ENCODE assay signal across 11 cellular contexts in the genomic region with DNA sequence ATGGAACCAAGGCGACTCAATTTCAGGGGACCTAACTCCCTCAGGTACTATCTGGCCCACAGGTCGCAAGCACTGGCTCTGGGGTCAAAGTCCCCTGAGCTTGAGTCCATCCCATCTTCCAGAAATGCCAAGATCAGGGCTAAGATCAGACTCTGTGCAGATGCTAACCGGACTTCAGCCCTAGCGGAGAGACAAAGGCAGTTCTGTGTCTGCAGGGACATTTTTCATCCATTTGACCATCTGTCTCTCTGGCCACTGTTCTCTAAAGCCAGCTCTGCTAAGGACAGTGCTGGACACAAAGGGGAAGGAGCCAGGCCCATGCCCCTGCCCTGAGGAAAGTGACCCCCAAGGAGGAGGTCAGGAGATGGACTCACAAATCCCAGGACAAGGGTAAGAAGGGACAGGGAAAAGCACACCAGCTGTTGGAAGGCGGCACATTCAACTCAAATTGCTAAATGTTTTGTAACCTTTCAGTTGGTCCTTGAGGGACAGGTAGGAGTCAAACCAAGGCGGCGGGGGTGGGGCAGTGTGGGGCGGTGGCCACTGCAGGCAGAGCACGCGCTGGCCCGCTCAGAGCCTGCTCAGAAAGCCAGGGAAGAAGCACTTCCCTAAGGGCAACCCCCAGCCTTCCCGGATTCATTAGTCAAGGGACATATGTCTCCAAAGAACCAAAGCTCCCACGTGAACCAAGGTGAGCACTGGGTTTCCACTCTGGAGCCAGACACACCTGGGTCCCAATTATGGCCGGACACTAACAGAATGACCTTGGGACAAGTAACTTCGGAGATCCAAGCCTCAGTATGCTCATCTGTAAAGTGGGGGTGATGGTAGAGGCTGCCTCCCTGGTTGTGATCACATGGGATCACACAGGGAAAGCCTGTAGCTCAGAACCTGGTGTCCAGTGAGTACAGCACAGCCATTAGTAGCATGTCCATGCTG. TPM values are rescaled to one million over a fixed set of nuclear protein-coding genes. Genes with fewer than 3 reads are reported as not detected.
DNase-seq lines count a peak whose midpoint lies in the region; ATAC-seq lines count a peak whose summit lies in the region.
"Had no signal": no experiment of that assay in that cellular context is flagged by ENCODE, and none has a peak within 500 bp of the region (broad histone marks: within the 10 kb centered on the region; RNA-seq: fewer than 3 reads in every experiment).

No MANE protein-coding gene starts in this region.

- CTCF ChIA-PET in activated CD4-positive, alpha-beta memory T cell treated with anti-CD3 and anti-CD28 coated beads for 36 hours (lab: Charles Lee), result no interaction called here
- CTCF ChIA-PET in activated CD4-positive, alpha-beta memory T cell treated with anti-CD3 and anti-CD28 coated beads, Interleukin-2, amount 10 ng/mL, durations not matched to agents 7 days and 5 days (lab: Charles Lee), result no interaction called here

- no peak for ATAC-seq in stimulated activated naive CD8-positive, alpha-beta T cell treated with anti-CD3 and anti-CD28 coated beads, Interleukin-15, amount 100 ng/mL, for 72 hours
- ATAC-seq in GM21515 (IDR thresholded peaks at IDR 0.05; ENCODE audit: unreplicated experiment), result no peak
- no peak for ATAC-seq in HG03442 (IDR thresholded peaks at IDR 0.05; ENCODE audit: unreplicated experiment)

- peaks cover 84% of the 10 kb centered on the region for H3K4me1 Mint-ChIP-seq in activated CD4-positive, alpha-beta memory T cell treated with anti-CD3 and anti-CD28 coated beads for 36 hours (ENCODE audit: low read depth)
- peaks cover 68% of the 10 kb centered on the region for H3K4me1 Mint-ChIP-seq in activated CD4-positive, alpha-beta memory T cell treated with anti-CD3 and anti-CD28 coated beads, Interleukin-2, amount 10 ng/mL, durations not matched to agents 7 days and 5 days
- H3K4me1 Mint-ChIP-seq in activated naive CD8-positive, alpha-beta T cell treated with anti-CD3 and anti-CD28 coated beads for 36 hours, result peaks cover 69% of the 10 kb centered on the region
- H3K4me1 Mint-ChIP-seq in stimulated activated naive CD8-positive, alpha-beta T cell treated with anti-CD3 and anti-CD28 coated beads, Interleukin-15, amount 100 ng/mL, for 72 hours, result peaks cover 91% of the 10 kb centered on the region

- no peak overlapping the region for H3K4me3 Mint-ChIP-seq in activated CD4-positive, alpha-beta memory T cell treated with anti-CD3 and anti-CD28 coated beads for 36 hours
- no peak overlapping the region for H3K4me3 Mint-ChIP-seq in activated CD4-positive, alpha-beta memory T cell treated with anti-CD3 and anti-CD28 coated beads, Interleukin-2, amount 10 ng/mL, durations not matched to agents 7 days and 5 days
- no peak overlapping the region for H3K4me3 Mint-ChIP-seq in activated naive CD8-positive, alpha-beta T cell treated with anti-CD3 and anti-CD28 coated beads for 36 hours
- H3K4me3 Mint-ChIP-seq in stimulated activated naive CD8-positive, alpha-beta T cell treated with anti-CD3 and anti-CD28 coated beads, Interleukin-15, amount 100 ng/mL, for 72 hours, result no peak overlapping the region

- no peaks in the 10 kb centered on the region for H3K9me3 Mint-ChIP-seq in activated CD4-positive, alpha-beta memory T cell treated with anti-CD3 and anti-CD28 coated beads for 36 hours
- H3K9me3 Mint-ChIP-seq in activated CD4-positive, alpha-beta memory T cell treated with anti-CD3 and anti-CD28 coated beads, Interleukin-2, amount 10 ng/mL, durations not matched to agents 7 days and 5 days, result no peaks in the 10 kb centered on the region
- H3K9me3 Mint-ChIP-seq in activated naive CD8-positive, alpha-beta T cell treated with anti-CD3 and anti-CD28 coated beads for 36 hours, result no peaks in the 10 kb centered on the region
- H3K9me3 Mint-ChIP-seq in stimulated activated naive CD8-positive, alpha-beta T cell treated with anti-CD3 and anti-CD28 coated beads, Interleukin-15, amount 100 ng/mL, for 72 hours, result no peaks in the 10 kb centered on the region

- POLR2A ChIA-PET in activated CD4-positive, alpha-beta memory T cell treated with anti-CD3 and anti-CD28 coated beads for 36 hours (lab: Charles Lee), result no interaction called here
- POLR2A ChIA-PET in activated CD4-positive, alpha-beta memory T cell treated with anti-CD3 and anti-CD28 coated beads, Interleukin-2, amount 10 ng/mL, durations not matched to agents 7 days and 5 days (lab: Charles Lee), result interaction anchor here (1.0 kb wide), 1 partner anchor 30 kb away, joined by 3 read pairs; no protein-coding TSS in a partner anchor

- no peak for DNase-seq in activated CD4-positive, alpha-beta memory T cell treated with anti-CD3 and anti-CD28 coated beads for 36 hours
- no peak for DNase-seq in activated CD4-positive, alpha-beta memory T cell treated with anti-CD3 and anti-CD28 coated beads, Interleukin-2, amount 10 ng/mL, durations not matched to agents 7 days and 5 days
- no peak for DNase-seq in activated naive CD8-positive, alpha-beta T cell treated with anti-CD3 and anti-CD28 coated beads for 36 hours
- DNase-seq in medulla oblongata (ENCODE audit: extremely low spot score), result peak; percentile 77
- no peak for DNase-seq in stimulated activated naive CD8-positive, alpha-beta T cell treated with anti-CD3 and anti-CD28 coated beads, Interleukin-15, amount 100 ng/mL, for 72 hours
- DNase-seq in NCI-H1417 treated with DMSO at 0.1 percent for 48 hours (lab: John Stamatoyannopoulos, UW), result no peak
- DNase-seq: DMS 273 treated with DMSO at 0.1 percent for 48 hours; effector CD8-positive, alpha-beta T cell had no signal

- no peaks in the 10 kb centered on the region for H3K27me3 Mint-ChIP-seq in activated CD4-positive, alpha-beta memory T cell treated with anti-CD3 and anti-CD28 coated beads for 36 hours
- H3K27me3 Mint-ChIP-seq in activated CD4-positive, alpha-beta memory T cell treated with anti-CD3 and anti-CD28 coated beads, Interleukin-2, amount 10 ng/mL, durations not matched to agents 7 days and 5 days, result no peaks in the 10 kb centered on the region
- H3K27me3 Mint-ChIP-seq in activated naive CD8-positive, alpha-beta T cell treated with anti-CD3 and anti-CD28 coated beads for 36 hours, result no peaks in the 10 kb centered on the region
- H3K27me3 Mint-ChIP-seq in stimulated activated naive CD8-positive, alpha-beta T cell treated with anti-CD3 and anti-CD28 coated beads, Interleukin-15, amount 100 ng/mL, for 72 hours, result no peaks in the 10 kb centered on the region

- intact Hi-C loops in activated CD4-positive, alpha-beta memory T cell treated with anti-CD3 and anti-CD28 coated beads for 36 hours (cut with micrococcal nuclease), result no loop called here

- H3K36me3 Mint-ChIP-seq in activated CD4-positive, alpha-beta memory T cell treated with anti-CD3 and anti-CD28 coated beads for 36 hours, result peaks cover 5% of the 10 kb centered on the region
- H3K36me3 Mint-ChIP-seq in activated CD4-positive, alpha-beta memory T cell treated with anti-CD3 and anti-CD28 coated beads, Interleukin-2, amount 10 ng/mL, durations not matched to agents 7 days and 5 days (ENCODE audit: low read depth), result peaks cover 57% of the 10 kb centered on the region
- peaks cover 16% of the 10 kb centered on the region for H3K36me3 Mint-ChIP-seq in activated naive CD8-positive, alpha-beta T cell treated with anti-CD3 and anti-CD28 coated beads for 36 hours

- H3K27ac Mint-ChIP-seq in activated CD4-positive, alpha-beta memory T cell treated with anti-CD3 and anti-CD28 coated beads for 36 hours, result peak overlapping the region; percentile 61
- H3K27ac Mint-ChIP-seq in activated CD4-positive, alpha-beta memory T cell treated with anti-CD3 and anti-CD28 coated beads, Interleukin-2, amount 10 ng/mL, durations not matched to agents 7 days and 5 days, result no peak overlapping the region
- peak overlapping the region; percentile 62 for H3K27ac Mint-ChIP-seq in activated naive CD8-positive, alpha-beta T cell treated with anti-CD3 and anti-CD28 coated beads for 36 hours
- peak overlapping the region; percentile 24 to 74 for H3K27ac Mint-ChIP-seq in stimulated activated naive CD8-positive, alpha-beta T cell treated with anti-CD3 and anti-CD28 coated beads, Interleukin-15, amount 100 ng/mL, for 72 hours

RNA-seq across cellular contexts. Expression of a gene that starts 42.8 kb away (rescaled TPM):
- 100 to 1,000 TPM in 1 of 2 experiments, 10 to 100 TPM in 1; 98.2 to 104 TPM for total RNA-seq in activated CD4-positive, alpha-beta memory T cell treated with anti-CD3 and anti-CD28 coated beads for 36 hours
- total RNA-seq in activated CD4-positive, alpha-beta memory T cell treated with anti-CD3 and anti-CD28 coated beads, Interleukin-2, amount 10 ng/mL, durations not matched to agents 7 days and 5 days, result 100 to 1,000 TPM; 301 to 316 TPM
- total RNA-seq in activated naive CD8-positive, alpha-beta T cell treated with anti-CD3 and anti-CD28 coated beads for 36 hours, result 10 to 100 TPM; 83.7 to 93.2 TPM

RNA-seq across cellular contexts. Expression of a gene that starts 48.8 kb away (rescaled TPM):
- total RNA-seq in activated CD4-positive, alpha-beta memory T cell treated with anti-CD3 and anti-CD28 coated beads for 36 hours, result not detected
- total RNA-seq in activated CD4-positive, alpha-beta memory T cell treated with anti-CD3 and anti-CD28 coated beads, Interleukin-2, amount 10 ng/mL, durations not matched to agents 7 days and 5 days, result not detected
- not detected for total RNA-seq in activated naive CD8-positive, alpha-beta T cell treated with anti-CD3 and anti-CD28 coated beads for 36 hours
- total RNA-seq: skeletal muscle tissue had no signal
